1 cellular context compared by ENCODE assay signal in the genomic region with DNA sequence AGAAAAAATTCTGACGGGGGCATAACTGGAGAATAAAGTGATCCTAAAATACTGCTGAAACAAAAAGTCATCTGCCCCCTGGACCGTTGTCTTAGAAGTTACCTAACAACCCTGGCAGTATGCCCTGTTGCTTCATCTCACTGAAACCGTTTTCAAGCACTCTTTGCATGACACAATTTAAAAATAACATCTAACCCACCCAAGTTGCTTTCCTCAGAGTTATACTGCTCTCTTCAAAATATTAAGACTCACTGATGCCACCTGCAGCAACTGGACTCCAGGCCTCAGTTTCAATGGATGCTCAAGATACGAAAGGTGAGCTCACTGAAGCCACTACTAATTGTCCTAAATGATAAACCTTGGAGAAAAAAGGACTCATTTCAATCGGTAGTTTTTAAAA.
TF ChIP-seq lines count a peak whose summit lies in the region.

No MANE protein-coding gene starts in this region.

TF ChIP-seq in IMR-90, 13 proteins besides CTCF, POLR2A, EP300 and RAD21 (continued from another document):
- no peak for TF ChIP-seq MXI1 (IDR thresholded peaks at IDR 0.05; ENCODE audit: borderline replicate concordance, low read depth, low read length)
